27 cellular contexts compared by ENCODE assay signal in the genomic region with DNA sequence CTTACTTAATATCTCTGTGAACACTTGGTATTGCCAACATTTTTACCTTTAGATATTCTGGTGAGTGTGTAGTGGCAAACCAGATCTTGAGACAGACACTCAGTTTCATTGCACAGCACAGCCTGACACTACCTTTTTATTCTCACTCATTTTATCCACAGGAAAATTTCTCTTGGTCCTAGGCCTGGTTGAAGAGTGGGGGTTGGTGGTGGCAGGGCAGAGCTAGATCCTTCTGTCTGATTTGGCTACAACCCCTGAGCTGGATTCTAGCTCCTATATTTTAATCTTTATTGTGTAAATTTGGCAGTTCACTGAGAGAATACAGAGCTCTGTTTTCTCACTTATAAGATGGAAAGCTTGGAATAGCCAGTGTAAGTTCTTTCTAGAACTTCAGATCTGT.
"Had no signal": no experiment of that assay in that cellular context is flagged by ENCODE, and none has a peak within 500 bp of the region (broad histone marks: within the 10 kb centered on the region; RNA-seq: fewer than 3 reads in every experiment).

No MANE protein-coding gene starts in this region.

- ATAC-seq: stimulated activated effector memory CD8-positive, alpha-beta T cell treated with anti-CD3 and anti-CD28 coated beads, Interleukin-12 subunit alpha, Interleukin-12 subunit beta, amount 100 ng/mL, for 72 hours; stimulated activated memory B cell treated with anti-CD40 and anti-IgM and Interleukin-4, amounts not matched to agents 10 μg/mL and 1 μg/mL and 100 μg/mL, for 72 hours; stimulated activated naive B cell treated with anti-CD40 and anti-IgM and Interleukin-4, amounts not matched to agents 10 μg/mL and 1 μg/mL and 100 μg/mL, for 72 hours; stimulated activated naive CD8-positive, alpha-beta T cell treated with anti-CD3 and anti-CD28 coated beads, Interleukin-15, amount 100 ng/mL, for 72 hours; stimulated activated naive CD8-positive, alpha-beta T cell treated with anti-CD3 and anti-CD28 coated beads, Interleukin-15, Interleukin-2, amounts not matched to agents 100 U/mL and 50 U/mL, for 24 hours; upper lobe of right lung had no signal

- H3K4me1 ChIP-seq: stomach, suprapubic skin, testis, thyroid gland, tibial nerve, upper lobe of left lung, upper lobe of right lung, uterus, vagina had no signal

- H3K27me3 ChIP-seq: stomach, suprapubic skin, testis, thyroid gland, tibial artery, tibial nerve, transverse colon, upper lobe of left lung, upper lobe of right lung, uterus, vagina had no signal

- H3K9me3 ChIP-seq: testis, thyroid gland, upper lobe of right lung, uterus had no signal

- H3K36me3 ChIP-seq: stomach, suprapubic skin, thoracic aorta, thyroid gland, tibial artery, tibial nerve, transverse colon, upper lobe of left lung, upper lobe of right lung, uterus, vagina had no signal

- FAIRE-seq: urothelium cell line had no signal

- H3K27ac ChIP-seq: stomach, suprapubic skin, testis, thoracic aorta, thyroid gland, tibial artery, tibial nerve, transverse colon, upper lobe of left lung, upper lobe of right lung, uterus, vagina had no signal

- DNase-seq: stimulated activated CD4-positive, alpha-beta T cell treated with anti-CD3 and anti-CD28 coated beads, Interleukin-2, amount 100 ng/mL, for 48 hours; stimulated activated CD4-positive, alpha-beta T cell treated with anti-CD3 and anti-CD28 coated beads, Interleukin-4, amount 100 ng/mL, for 1 hour; stimulated activated CD4-positive, alpha-beta T cell treated with anti-CD3 and anti-CD28 coated beads, Interleukin-4, amount 100 ng/mL, for 24 hours; stimulated activated CD4-positive, alpha-beta T cell treated with anti-CD3 and anti-CD28 coated beads, Interleukin-4, amount 100 ng/mL, for 4 hours; stimulated activated CD8-positive, alpha-beta memory T cell treated with anti-CD3 and anti-CD28 coated beads, Interleukin-4, amount 100 ng/mL, for 48 hours; stimulated activated naive B cell treated with anti-CD40 and anti-IgM and Interleukin-4, amounts not matched to agents 10 μg/mL and 1 μg/mL and 100 μg/mL, for 72 hours; stimulated activated naive CD4-positive, alpha-beta T cell; stimulated activated naive CD4-positive, alpha-beta T cell treated with Interleukin-2 at 50 U/mL for 16 hours; stimulated activated naive CD8-positive, alpha-beta T cell treated with anti-CD3 and anti-CD28 coated beads, Interleukin-15, amount 100 ng/mL, for 72 hours; stimulated activated naive CD8-positive, alpha-beta T cell treated with anti-CD3 and anti-CD28 coated beads, Interleukin-15, Interleukin-2, amounts not matched to agents 100 U/mL and 50 U/mL, for 24 hours; stomach; substantia nigra; testis; thyroid gland; tibial artery; transverse colon; trophoblast cell; upper lobe of left lung; upper lobe of right lung; uterus had no signal

- H3K4me3 ChIP-seq: stomach, suprapubic skin, testis, thoracic aorta, thyroid gland, tibial artery, tibial nerve, transverse colon, upper lobe of left lung, upper lobe of right lung, uterus, vagina had no signal
